Comparison of ENCODE assay signal across 10 cellular contexts in the genomic region with DNA sequence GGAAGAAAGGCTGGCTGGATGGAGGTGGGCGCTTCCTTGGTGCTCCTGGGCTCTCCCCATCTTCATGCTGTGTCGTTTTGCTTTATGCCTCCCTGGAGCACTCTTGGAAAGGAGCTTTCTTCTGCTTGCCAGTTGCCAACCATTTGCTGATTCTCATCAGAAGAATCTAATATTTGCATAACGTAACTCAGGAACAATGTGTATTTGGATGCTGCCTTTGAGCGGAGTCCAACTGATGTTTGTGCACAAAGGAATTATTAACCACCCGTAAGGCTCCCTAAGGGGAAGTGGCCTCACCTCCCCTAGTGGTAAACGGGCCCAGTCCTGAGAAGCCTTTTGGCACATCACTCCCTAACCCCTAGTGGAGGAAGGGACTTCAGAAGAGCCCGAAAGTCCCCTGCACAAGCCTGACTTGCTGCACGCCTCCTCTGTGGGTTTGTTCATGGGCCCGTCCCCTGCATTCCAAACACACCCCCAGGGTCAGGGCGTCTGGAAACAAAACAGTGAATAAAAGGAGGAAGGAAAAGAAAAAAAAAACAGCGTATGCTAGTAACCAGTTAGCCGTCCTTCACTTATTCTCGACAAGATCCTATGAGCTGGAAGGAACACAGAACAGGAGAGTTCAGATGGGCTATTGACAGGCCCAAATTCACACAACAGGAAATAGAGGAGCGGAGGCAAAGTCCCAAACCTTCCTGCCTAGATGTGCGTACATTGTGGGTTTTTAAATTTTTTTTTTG.
DNase-seq lines count a peak whose midpoint lies in the region; ATAC-seq and TF ChIP-seq lines count a peak whose summit lies in the region.
"Had no signal": no experiment of that assay in that cellular context is flagged by ENCODE, and none has a peak within 500 bp of the region (broad histone marks: within the 10 kb centered on the region; RNA-seq: fewer than 3 reads in every experiment).

No MANE protein-coding gene starts in this region.

- H3K4me1 Mint-ChIP-seq in brain, result peaks cover 37% of the 10 kb centered on the region
- no peaks in the 10 kb centered on the region for H3K4me1 Mint-ChIP-seq in activated T-helper 17 cell treated with anti-CD3 and anti-CD28 coated beads, Interleukin-2, amount 50 U/mL, for 72 hours

- peak; percentile 63 for TF ChIP-seq POLR2A in right lobe of liver (IDR thresholded peaks at IDR 0.05)

- peak overlapping the region in 3 of 5 experiments; percentile 25 to 72 (median 68) for H3K4me3 Mint-ChIP-seq in brain
- H3K4me3 Mint-ChIP-seq in activated T-helper 17 cell treated with anti-CD3 and anti-CD28 coated beads, Interleukin-2, amount 50 U/mL, for 72 hours, result no peak overlapping the region

- no peaks in the 10 kb centered on the region for H3K36me3 ChIP-seq in right lobe of liver

- H3K27ac ChIP-seq in right lobe of liver, result peak overlapping the region; percentile 67 to 74 (median 73)

- H3K4me1 ChIP-seq in right lobe of liver, result peaks cover 0 to 49% (median 13%) of the 10 kb centered on the region in 4 donors

- DNase-seq in AG04449 (ENCODE audit: low read depth, low spot score), result peak; percentile 16
- DNase-seq in right lobe of liver, result peak; percentile 70 to 86 (median 71)
- DNase-seq in activated T-cell treated with anti-CD3 and anti-CD28 coated beads for 4 hours, result no peak
- DNase-seq in dedifferentiated amniotic fluid mesenchymal stem cell (ENCODE audit: extremely low spot score), result no peak
- DNase-seq: activated CD4-positive, CD25-positive, alpha-beta regulatory T cell; amniotic stem cell had no signal

- H3K27ac Mint-ChIP-seq in brain, result peak overlapping the region in 4 of 5 experiments; percentile 2 to 68 (median 47)
- no peak overlapping the region for H3K27ac Mint-ChIP-seq in activated T-helper 17 cell treated with anti-CD3 and anti-CD28 coated beads, Interleukin-2, amount 50 U/mL, for 72 hours

- 15% methylated on average over 14 of the region's 15 CpGs for WGBS in right lobe of liver (ENCODE audit: insufficient coverage, low coverage, low lambda C conversion rate, missing lambda C conversion rate)

- H3K27me3 ChIP-seq in right lobe of liver, result no peaks in the 10 kb centered on the region

- H3K9me3 Mint-ChIP-seq in brain, result peaks cover 2 to 6% (median 3%) of the 10 kb centered on the region in 5 experiments
- H3K9me3 Mint-ChIP-seq in activated T-helper 17 cell treated with anti-CD3 and anti-CD28 coated beads, Interleukin-2, amount 50 U/mL, for 72 hours, result peaks cover 3% of the 10 kb centered on the region

- TF ChIP-seq CTCF in AG04449 (IDR thresholded peaks at IDR 0.05; ENCODE audit: insufficient read depth, low read length, missing control alignments) (no peak), brain (conservative IDR thresholded peaks at IDR 0.05) (peak in 1 of 2 experiments; percentile 22), right lobe of liver (IDR thresholded peaks at IDR 0.05) (peak; percentile 12 to 48 (median 29))

- no peaks in the 10 kb centered on the region for H3K9me3 ChIP-seq in right lobe of liver

- peaks cover 20% of the 10 kb centered on the region for H3K27me3 Mint-ChIP-seq in brain
- peaks cover 19% of the 10 kb centered on the region for H3K27me3 Mint-ChIP-seq in activated T-helper 17 cell treated with anti-CD3 and anti-CD28 coated beads, Interleukin-2, amount 50 U/mL, for 72 hours

- no peaks in the 10 kb centered on the region for H3K36me3 Mint-ChIP-seq in brain
- H3K36me3 Mint-ChIP-seq in activated T-helper 17 cell treated with anti-CD3 and anti-CD28 coated beads, Interleukin-2, amount 50 U/mL, for 72 hours (ENCODE audit: low read depth), result no peaks in the 10 kb centered on the region

- peak; percentile 54 for ATAC-seq in HG02798 (IDR thresholded peaks at IDR 0.05; ENCODE audit: poor library complexity, unreplicated experiment)
- ATAC-seq in right lobe of liver, result peak; percentile 80 to 88 (median 85)
- no peak for ATAC-seq in activated T-helper 17 cell treated with anti-CD3 and anti-CD28 coated beads, Interleukin-2, amount 50 U/mL, for 72 hours (replicated peaks)
- no peak for ATAC-seq in HG03196 (IDR thresholded peaks at IDR 0.05; ENCODE audit: unreplicated experiment)

- POLR2A ChIA-PET in AG04449 (lab: Yijun Ruan, JAX), result no interaction called here

- H3K4me3 ChIP-seq in AG04449 (ENCODE audit: low read depth, low read length) (no peak overlapping the region), right lobe of liver (peak overlapping the region; percentile 14 to 54 (median 53))

- CTCF ChIA-PET in AG04449 (lab: Yijun Ruan, JAX), result interaction anchor here (1.0 to 2.5 kb wide), 5 partner anchors 10 to 634 kb away, joined by 3 to 7 read pairs (median 4); no protein-coding TSS in a partner anchor

- intact Hi-C loops in right lobe of liver (cut with DNase I), result loop anchor here (5.0 to 10.0 kb wide), 2 partner anchors 631 to 639 kb away; a partner anchor contains a TSS

Comparison
In these comparisons a context has a peak if more than half of its experiments do, and no peak if none do; other contexts are left out.
1. DNase-seq: peak in AG04449 (single experiment) and right lobe of liver (3 of 3); none in activated T-cell treated with anti-CD3 and anti-CD28 coated beads for 4 hours (single experiment) and dedifferentiated amniotic fluid mesenchymal stem cell (single experiment).
2. ATAC-seq: peak in HG02798 (single experiment) and right lobe of liver (4 of 4); none in activated T-helper 17 cell treated with anti-CD3 and anti-CD28 coated beads, Interleukin-2, amount 50 U/mL, for 72 hours (single experiment) and HG03196 (single experiment).